In the genomic region with DNA sequence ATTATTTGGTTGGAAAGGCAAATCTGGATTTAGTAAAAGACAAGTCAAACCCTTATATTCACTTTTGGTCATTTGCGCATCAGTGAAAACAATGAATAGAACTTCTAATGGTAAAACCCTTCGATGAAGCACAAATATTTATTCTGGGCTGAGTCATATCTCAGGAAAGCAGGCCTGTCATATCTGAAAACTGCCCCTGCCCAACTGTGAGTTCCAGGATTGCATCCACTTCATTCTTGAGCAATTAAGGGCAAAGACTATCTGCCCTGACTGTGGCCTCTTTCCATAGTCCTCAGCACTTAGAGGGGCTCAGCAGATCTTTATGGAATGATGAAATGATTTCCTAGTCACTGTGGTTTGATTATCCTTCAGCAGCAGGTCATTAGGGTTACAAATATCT, we compare ENCODE assay signal across 17 cellular contexts.
DNase-seq lines count a peak whose midpoint lies in the region; ATAC-seq and TF ChIP-seq lines count a peak whose summit lies in the region.
"Had no signal": no experiment of that assay in that cellular context is flagged by ENCODE, and none has a peak within 500 bp of the region (broad histone marks: within the 10 kb centered on the region; RNA-seq: fewer than 3 reads in every experiment).

No MANE protein-coding gene starts in this region.

- no peak overlapping the region for H3K4me3 ChIP-seq in foreskin fibroblast (ENCODE audit: low read depth in 1 of 2, low read length in 2 of 2)
- H3K4me3 ChIP-seq: BLaER1, PC-9, SJCRH30 had no signal

- ATAC-seq in WTC11: no peak
- ATAC-seq: CD8-positive, alpha-beta T cell had no signal

- DNase-seq in DMS53 treated with DMSO at 0.1 percent for 48 hours (lab: John Stamatoyannopoulos, UW; ENCODE audit: unreplicated experiment): peak; percentile 67
- no peak for DNase-seq in WTC11 (ENCODE audit: low spot score)
- peak; percentile 2 to 43 for DNase-seq in foreskin fibroblast
- no peak for DNase-seq in NCI-H774 (lab: John Stamatoyannopoulos, UW)
- no peak for DNase-seq in NCI-H2107 (lab: John Stamatoyannopoulos, UW)
- DNase-seq in AG08395 (ENCODE audit: low spot score): no peak
- DNase-seq in SKM-1 treated with dmso at 0.1 percent for 144 hours (lab: John Stamatoyannopoulos, UW; ENCODE audit: unreplicated experiment): no peak
- DNase-seq: CD8-positive, alpha-beta T cell; GF-D8; HFFc6; NCI-H1105; NCI-H1694 treated with DMSO at 0.1 percent for 48 hours; NCI-H226; NCI-H69; PC-9; SJCRH30 had no signal

- no peak overlapping the region for H3K4me3 Mint-ChIP-seq in WTC11
- H3K4me3 Mint-ChIP-seq: CD8-positive, alpha-beta T cell; HFFc6 had no signal

- H3K9me3 Mint-ChIP-seq in WTC11: peaks cover under 1% of the 10 kb centered on the region; the same call in 1 of the 2 replicates
- H3K9me3 Mint-ChIP-seq: CD8-positive, alpha-beta T cell; HFFc6 had no signal

- TF ChIP-seq CTCF in WTC11 (IDR thresholded peaks at IDR 0.05) (no peak), foreskin fibroblast (IDR thresholded peaks at IDR 0.05; ENCODE audit: low read depth, low read length) (no peak)

- POLR2A ChIA-PET in WTC11 (lab: Charles Lee): no interaction called here

- peaks cover 78% of the 10 kb centered on the region for H3K36me3 Mint-ChIP-seq in WTC11
- H3K36me3 Mint-ChIP-seq: CD8-positive, alpha-beta T cell had no signal

- peaks cover 96% of the 10 kb centered on the region for H3K4me1 Mint-ChIP-seq in WTC11

- CTCF ChIA-PET in WTC11 (lab: Charles Lee): no interaction called here

- H3K27ac Mint-ChIP-seq in WTC11: peak overlapping the region; percentile 89
- H3K27ac Mint-ChIP-seq: CD8-positive, alpha-beta T cell; HFFc6 had no signal

- no peaks in the 10 kb centered on the region for H3K27me3 Mint-ChIP-seq in WTC11 (ENCODE audit: low read depth)

TF ChIP-seq in WTC11, 78 proteins besides CTCF, POLR2A, EP300 and RAD21 (continues in another document):
- TF ChIP-seq ATF1 (CRISPR knock-in tag; IDR thresholded peaks at IDR 0.05): no peak
- TF ChIP-seq ZNF232 (CRISPR knock-in tag; IDR thresholded peaks at IDR 0.05): no peak
- TF ChIP-seq, protein P1, sequence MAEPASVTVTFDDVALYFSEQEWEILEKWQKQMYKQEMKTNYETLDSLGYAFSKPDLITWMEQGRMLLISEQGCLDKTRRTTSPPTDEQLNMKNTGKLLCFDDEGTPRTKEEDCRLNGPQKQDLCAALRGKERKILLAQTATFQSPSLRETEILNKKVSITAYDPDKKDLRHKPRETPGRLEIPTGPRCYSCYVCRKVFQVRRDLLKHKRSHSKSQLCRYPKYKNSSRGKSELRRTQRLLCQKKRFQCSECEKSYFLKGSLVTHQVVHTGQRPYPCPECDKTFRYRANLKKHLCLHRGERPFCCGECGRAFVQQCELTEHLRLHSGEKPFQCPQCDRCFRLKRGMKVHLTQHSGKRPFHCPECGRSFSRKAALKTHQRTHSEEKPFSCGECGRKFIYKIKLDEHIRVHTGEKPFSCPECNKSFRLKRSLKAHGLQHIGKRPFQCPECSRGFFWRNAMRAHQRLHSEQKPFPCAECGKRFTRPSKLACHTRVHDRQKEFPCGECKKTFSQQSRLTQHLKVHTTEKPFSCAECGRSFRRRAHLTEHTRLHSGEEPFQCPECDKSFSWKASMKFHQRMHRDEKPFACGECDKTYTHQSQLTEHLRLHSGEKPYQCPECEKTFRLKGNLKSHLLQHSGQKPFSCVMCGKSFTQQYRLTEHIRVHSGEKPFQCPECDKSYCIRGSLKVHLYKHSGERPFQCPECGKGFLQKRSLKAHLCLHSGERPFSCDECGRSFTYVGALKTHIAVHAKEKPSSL (CRISPR knock-in tag; conservative IDR thresholded peaks at IDR 0.05): no peak
- no peak for TF ChIP-seq SOX15 (CRISPR knock-in tag; IDR thresholded peaks at IDR 0.05)
- TF ChIP-seq NR1H2 (CRISPR knock-in tag; IDR thresholded peaks at IDR 0.05): no peak
- TF ChIP-seq, protein P2, sequence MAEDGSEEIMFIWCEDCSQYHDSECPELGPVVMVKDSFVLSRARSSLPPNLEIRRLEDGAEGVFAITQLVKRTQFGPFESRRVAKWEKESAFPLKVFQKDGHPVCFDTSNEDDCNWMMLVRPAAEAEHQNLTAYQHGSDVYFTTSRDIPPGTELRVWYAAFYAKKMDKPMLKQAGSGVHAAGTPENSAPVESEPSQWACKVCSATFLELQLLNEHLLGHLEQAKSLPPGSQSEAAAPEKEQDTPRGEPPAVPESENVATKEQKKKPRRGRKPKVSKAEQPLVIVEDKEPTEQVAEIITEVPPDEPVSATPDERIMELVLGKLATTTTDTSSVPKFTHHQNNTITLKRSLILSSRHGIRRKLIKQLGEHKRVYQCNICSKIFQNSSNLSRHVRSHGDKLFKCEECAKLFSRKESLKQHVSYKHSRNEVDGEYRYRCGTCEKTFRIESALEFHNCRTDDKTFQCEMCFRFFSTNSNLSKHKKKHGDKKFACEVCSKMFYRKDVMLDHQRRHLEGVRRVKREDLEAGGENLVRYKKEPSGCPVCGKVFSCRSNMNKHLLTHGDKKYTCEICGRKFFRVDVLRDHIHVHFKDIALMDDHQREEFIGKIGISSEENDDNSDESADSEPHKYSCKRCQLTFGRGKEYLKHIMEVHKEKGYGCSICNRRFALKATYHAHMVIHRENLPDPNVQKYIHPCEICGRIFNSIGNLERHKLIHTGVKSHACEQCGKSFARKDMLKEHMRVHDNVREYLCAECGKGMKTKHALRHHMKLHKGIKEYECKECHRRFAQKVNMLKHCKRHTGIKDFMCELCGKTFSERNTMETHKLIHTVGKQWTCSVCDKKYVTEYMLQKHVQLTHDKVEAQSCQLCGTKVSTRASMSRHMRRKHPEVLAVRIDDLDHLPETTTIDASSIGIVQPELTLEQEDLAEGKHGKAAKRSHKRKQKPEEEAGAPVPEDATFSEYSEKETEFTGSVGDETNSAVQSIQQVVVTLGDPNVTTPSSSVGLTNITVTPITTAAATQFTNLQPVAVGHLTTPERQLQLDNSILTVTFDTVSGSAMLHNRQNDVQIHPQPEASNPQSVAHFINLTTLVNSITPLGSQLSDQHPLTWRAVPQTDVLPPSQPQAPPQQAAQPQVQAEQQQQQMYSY (CRISPR knock-in tag; IDR thresholded peaks at IDR 0.05): no peak
- TF ChIP-seq, protein P3, sequence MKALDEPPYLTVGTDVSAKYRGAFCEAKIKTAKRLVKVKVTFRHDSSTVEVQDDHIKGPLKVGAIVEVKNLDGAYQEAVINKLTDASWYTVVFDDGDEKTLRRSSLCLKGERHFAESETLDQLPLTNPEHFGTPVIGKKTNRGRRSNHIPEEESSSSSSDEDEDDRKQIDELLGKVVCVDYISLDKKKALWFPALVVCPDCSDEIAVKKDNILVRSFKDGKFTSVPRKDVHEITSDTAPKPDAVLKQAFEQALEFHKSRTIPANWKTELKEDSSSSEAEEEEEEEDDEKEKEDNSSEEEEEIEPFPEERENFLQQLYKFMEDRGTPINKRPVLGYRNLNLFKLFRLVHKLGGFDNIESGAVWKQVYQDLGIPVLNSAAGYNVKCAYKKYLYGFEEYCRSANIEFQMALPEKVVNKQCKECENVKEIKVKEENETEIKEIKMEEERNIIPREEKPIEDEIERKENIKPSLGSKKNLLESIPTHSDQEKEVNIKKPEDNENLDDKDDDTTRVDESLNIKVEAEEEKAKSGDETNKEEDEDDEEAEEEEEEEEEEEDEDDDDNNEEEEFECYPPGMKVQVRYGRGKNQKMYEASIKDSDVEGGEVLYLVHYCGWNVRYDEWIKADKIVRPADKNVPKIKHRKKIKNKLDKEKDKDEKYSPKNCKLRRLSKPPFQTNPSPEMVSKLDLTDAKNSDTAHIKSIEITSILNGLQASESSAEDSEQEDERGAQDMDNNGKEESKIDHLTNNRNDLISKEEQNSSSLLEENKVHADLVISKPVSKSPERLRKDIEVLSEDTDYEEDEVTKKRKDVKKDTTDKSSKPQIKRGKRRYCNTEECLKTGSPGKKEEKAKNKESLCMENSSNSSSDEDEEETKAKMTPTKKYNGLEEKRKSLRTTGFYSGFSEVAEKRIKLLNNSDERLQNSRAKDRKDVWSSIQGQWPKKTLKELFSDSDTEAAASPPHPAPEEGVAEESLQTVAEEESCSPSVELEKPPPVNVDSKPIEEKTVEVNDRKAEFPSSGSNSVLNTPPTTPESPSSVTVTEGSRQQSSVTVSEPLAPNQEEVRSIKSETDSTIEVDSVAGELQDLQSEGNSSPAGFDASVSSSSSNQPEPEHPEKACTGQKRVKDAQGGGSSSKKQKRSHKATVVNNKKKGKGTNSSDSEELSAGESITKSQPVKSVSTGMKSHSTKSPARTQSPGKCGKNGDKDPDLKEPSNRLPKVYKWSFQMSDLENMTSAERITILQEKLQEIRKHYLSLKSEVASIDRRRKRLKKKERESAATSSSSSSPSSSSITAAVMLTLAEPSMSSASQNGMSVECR (CRISPR knock-in tag; IDR thresholded peaks at IDR 0.05; ENCODE audit: borderline replicate concordance): no peak
- TF ChIP-seq, protein P4, sequence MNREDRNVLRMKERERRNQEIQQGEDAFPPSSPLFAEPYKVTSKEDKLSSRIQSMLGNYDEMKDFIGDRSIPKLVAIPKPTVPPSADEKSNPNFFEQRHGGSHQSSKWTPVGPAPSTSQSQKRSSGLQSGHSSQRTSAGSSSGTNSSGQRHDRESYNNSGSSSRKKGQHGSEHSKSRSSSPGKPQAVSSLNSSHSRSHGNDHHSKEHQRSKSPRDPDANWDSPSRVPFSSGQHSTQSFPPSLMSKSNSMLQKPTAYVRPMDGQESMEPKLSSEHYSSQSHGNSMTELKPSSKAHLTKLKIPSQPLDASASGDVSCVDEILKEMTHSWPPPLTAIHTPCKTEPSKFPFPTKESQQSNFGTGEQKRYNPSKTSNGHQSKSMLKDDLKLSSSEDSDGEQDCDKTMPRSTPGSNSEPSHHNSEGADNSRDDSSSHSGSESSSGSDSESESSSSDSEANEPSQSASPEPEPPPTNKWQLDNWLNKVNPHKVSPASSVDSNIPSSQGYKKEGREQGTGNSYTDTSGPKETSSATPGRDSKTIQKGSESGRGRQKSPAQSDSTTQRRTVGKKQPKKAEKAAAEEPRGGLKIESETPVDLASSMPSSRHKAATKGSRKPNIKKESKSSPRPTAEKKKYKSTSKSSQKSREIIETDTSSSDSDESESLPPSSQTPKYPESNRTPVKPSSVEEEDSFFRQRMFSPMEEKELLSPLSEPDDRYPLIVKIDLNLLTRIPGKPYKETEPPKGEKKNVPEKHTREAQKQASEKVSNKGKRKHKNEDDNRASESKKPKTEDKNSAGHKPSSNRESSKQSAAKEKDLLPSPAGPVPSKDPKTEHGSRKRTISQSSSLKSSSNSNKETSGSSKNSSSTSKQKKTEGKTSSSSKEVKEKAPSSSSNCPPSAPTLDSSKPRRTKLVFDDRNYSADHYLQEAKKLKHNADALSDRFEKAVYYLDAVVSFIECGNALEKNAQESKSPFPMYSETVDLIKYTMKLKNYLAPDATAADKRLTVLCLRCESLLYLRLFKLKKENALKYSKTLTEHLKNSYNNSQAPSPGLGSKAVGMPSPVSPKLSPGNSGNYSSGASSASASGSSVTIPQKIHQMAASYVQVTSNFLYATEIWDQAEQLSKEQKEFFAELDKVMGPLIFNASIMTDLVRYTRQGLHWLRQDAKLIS (CRISPR knock-in tag; IDR thresholded peaks at IDR 0.05; ENCODE audit: borderline replicate concordance): no peak
- no peak; the same call in 1 of the 2 replicates for TF ChIP-seq GABPB1 (CRISPR knock-in tag; IDR thresholded peaks at IDR 0.05)

Comparison
In these comparisons a context has a peak if more than half of its experiments do, and no peak if none do; other contexts are left out.
1. DNase-seq: peak in DMS53 treated with DMSO at 0.1 percent for 48 hours (single experiment) and foreskin fibroblast (2 of 2); none in WTC11 (single experiment), NCI-H774 (single experiment), NCI-H2107 (single experiment), AG08395 (single experiment) and SKM-1 treated with dmso at 0.1 percent for 144 hours (single experiment).